In the genomic region with DNA sequence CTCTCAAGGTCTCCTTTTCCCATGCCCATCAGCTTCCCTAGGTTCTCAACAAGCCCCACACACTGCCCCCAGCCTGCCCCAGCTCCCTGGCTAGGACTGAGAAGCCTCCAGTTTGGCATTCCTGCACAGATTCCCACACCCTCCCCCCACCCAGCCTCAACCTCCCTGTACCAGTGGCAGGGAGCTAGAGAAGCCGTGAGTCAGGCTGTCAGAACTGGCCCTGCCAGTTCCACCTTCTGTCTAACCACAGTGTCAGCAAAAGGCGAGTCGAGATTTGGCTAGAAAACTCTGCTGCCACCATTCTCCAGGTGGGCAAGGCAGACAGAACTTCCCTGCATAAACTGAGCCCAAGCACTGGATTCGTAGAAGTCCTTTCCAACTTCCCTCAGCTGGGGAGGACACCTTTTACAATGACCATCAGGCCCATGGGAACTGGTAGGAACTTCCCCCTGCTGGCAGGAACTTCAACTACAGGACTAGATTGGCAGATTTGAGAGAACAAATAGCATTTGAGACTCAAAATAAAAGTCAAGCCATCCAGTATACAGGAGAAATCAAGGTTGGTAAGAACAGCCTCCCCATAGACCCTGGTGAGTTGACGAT, we compare ENCODE assay signal across 8 cellular contexts. TPM values are rescaled to one million over a fixed set of nuclear protein-coding genes. Genes with fewer than 3 reads are reported as not detected.
A peak's percentile ranks its signal among the peaks of the same experiment; 100 is the strongest.
DNase-seq lines count a peak whose midpoint lies in the region; ATAC-seq and TF ChIP-seq lines count a peak whose summit lies in the region.

No MANE protein-coding gene starts in this region.

- peak overlapping the region; percentile 60 for H2AFZ ChIP-seq in PC-3 (ENCODE audit: low read length)

- intact Hi-C loops in PC-3 (cut with micrococcal nuclease): loop anchor here (1.0 to 5.0 kb wide), 6 partner anchors 37 to 219 kb away; partner anchors contain the start of genes ASCL5 and PKP1

- no peak overlapping the region for H3K4me3 Mint-ChIP-seq in nephron progenitor cell
- H3K4me3 Mint-ChIP-seq in stimulated activated naive B cell treated with anti-CD40 and anti-IgM and Interleukin-4, amounts not matched to agents 10 μg/mL and 1 μg/mL and 100 μg/mL, for 72 hours: no peak overlapping the region

- H3K9me3 Mint-ChIP-seq in nephron progenitor cell: peaks cover 2% of the 10 kb centered on the region
- H3K9me3 Mint-ChIP-seq in stimulated activated naive B cell treated with anti-CD40 and anti-IgM and Interleukin-4, amounts not matched to agents 10 μg/mL and 1 μg/mL and 100 μg/mL, for 72 hours: no peaks in the 10 kb centered on the region

- peak; percentile 74 for ATAC-seq in PC-3
- ATAC-seq in stimulated activated naive B cell treated with anti-CD40 and anti-IgM and Interleukin-4, amounts not matched to agents 10 μg/mL and 1 μg/mL and 100 μg/mL, for 72 hours (replicated peaks): no peak
- no peak for ATAC-seq in HG02970 (IDR thresholded peaks at IDR 0.05; ENCODE audit: low FRiP score, unreplicated experiment)

- H3K4me1 ChIP-seq in PC-3 (ENCODE audit: insufficient read depth, low read length): peaks cover 22% of the 10 kb centered on the region

- no peaks in the 10 kb centered on the region for H3K79me2 ChIP-seq in PC-3 (ENCODE audit: low read length)

- H3K36me3 ChIP-seq in PC-3 (ENCODE audit: low read depth, low read length): 0 out of 2 replicates have a peak, but pooled peaks cover 4% of the 10 kb centered on the region

- peak; percentile 80 for TF ChIP-seq CTCF in AG10803 (conservative IDR thresholded peaks at IDR 0.05; ENCODE audit: low read length)
- TF ChIP-seq CTCF in GM13977 (IDR thresholded peaks at IDR 0.05; ENCODE audit: extremely low read depth, insufficient read depth, missing control alignments): peak; percentile 41
- TF ChIP-seq CTCF in PC-3 (conservative IDR thresholded peaks at IDR 0.05; ENCODE audit: low read depth, low read length): peak; percentile 99
- peak; percentile 59 for TF ChIP-seq CTCF in nephron progenitor cell (IDR thresholded peaks at IDR 0.05)

- no TSS peak for BruUV-seq in PC-3 (replicated peaks; lab: Mats Ljungman, UMichigan)

- peak; percentile 62 for DNase-seq in AG10803 (ENCODE audit: low read depth)
- DNase-seq in GM13977 (ENCODE audit: low spot score): no peak
- peak; percentile 98 for DNase-seq in PC-3
- peak; percentile 22 to 35 for DNase-seq in erythroblast (lab: John Stamatoyannopoulos, UW)
- DNase-seq in nephron progenitor cell: peak; percentile 60
- no peak for DNase-seq in activated CD8-positive, alpha-beta memory T cell treated with anti-CD3 and anti-CD28 coated beads, Interleukin-2, amount 50 U/mL, for 48 hours
- DNase-seq in stimulated activated naive B cell treated with anti-CD40 and anti-IgM and Interleukin-4, amounts not matched to agents 10 μg/mL and 1 μg/mL and 100 μg/mL, for 72 hours: no peak

- H3K4me3 ChIP-seq in AG10803 (ENCODE audit: low read length) (no peak overlapping the region), PC-3 (ENCODE audit: low read length) (peak overlapping the region; percentile 6; the same call in 1 of the 2 replicates)

- peaks cover 20% of the 10 kb centered on the region for H3K27me3 Mint-ChIP-seq in nephron progenitor cell (ENCODE audit: low read depth, poor library complexity)
- peaks cover 44 to 45% of the 10 kb centered on the region in 2 donors for H3K27me3 Mint-ChIP-seq in stimulated activated naive B cell treated with anti-CD40 and anti-IgM and Interleukin-4, amounts not matched to agents 10 μg/mL and 1 μg/mL and 100 μg/mL, for 72 hours

- no peak for TF ChIP-seq POLR2A in erythroblast (IDR thresholded peaks at IDR 0.05; ENCODE audit: low read length)

- POLR2A ChIA-PET in PC-3 (lab: Charles Lee; ENCODE audit: unreplicated experiment): interaction anchor here (0.6 to 0.8 kb wide), 4 partner anchors 35 to 48 kb away, joined by 4 to 19 read pairs (median 8); no protein-coding TSS in a partner anchor

- peak overlapping the region; percentile 58 for H3K4me2 ChIP-seq in PC-3 (ENCODE audit: low read length)

- no peaks in the 10 kb centered on the region for H3K36me3 Mint-ChIP-seq in nephron progenitor cell (ENCODE audit: low read depth)
- no peaks in the 10 kb centered on the region for H3K36me3 Mint-ChIP-seq in stimulated activated naive B cell treated with anti-CD40 and anti-IgM and Interleukin-4, amounts not matched to agents 10 μg/mL and 1 μg/mL and 100 μg/mL, for 72 hours

- no peak overlapping the region for H3K27ac Mint-ChIP-seq in nephron progenitor cell
- no peak overlapping the region for H3K27ac Mint-ChIP-seq in stimulated activated naive B cell treated with anti-CD40 and anti-IgM and Interleukin-4, amounts not matched to agents 10 μg/mL and 1 μg/mL and 100 μg/mL, for 72 hours

- H4K20me1 ChIP-seq in PC-3 (ENCODE audit: low read length): no peaks in the 10 kb centered on the region

- H3K9me2 ChIP-seq in PC-3 (replicated peaks; ENCODE audit: low read length): 0 out of 2 replicates have a peak, but pooled peaks cover 3% of the 10 kb centered on the region

- H3K9ac ChIP-seq in PC-3 (ENCODE audit: low read length): no peak overlapping the region

- H3F3A ChIP-seq in PC-3 (ENCODE audit: low read length, unreplicated experiment): no peaks in the 10 kb centered on the region

- CTCF ChIA-PET in PC-3 (lab: Charles Lee): interaction anchor here (0.5 to 3.8 kb wide), 26 partner anchors 12 to 267 kb away, joined by 3 to 14 read pairs (median 6); partner anchors contain the start of gene PKP1

- H3K9me3 ChIP-seq in PC-3 (ENCODE audit: low read length): peaks cover 10% of the 10 kb centered on the region

- in situ Hi-C loops in GM13977 (cut with MboI; ENCODE audit: low pct_unique_long_range_greater_than_20kb, low sequenced_read_pairs, unreplicated experiment): no loop called here

- H3K27me3 ChIP-seq in PC-3 (ENCODE audit: low read length): no peaks in the 10 kb centered on the region

- peaks cover 27% of the 10 kb centered on the region for H3K4me1 Mint-ChIP-seq in nephron progenitor cell
- peaks cover 0 to 2% of the 10 kb centered on the region in 2 donors for H3K4me1 Mint-ChIP-seq in stimulated activated naive B cell treated with anti-CD40 and anti-IgM and Interleukin-4, amounts not matched to agents 10 μg/mL and 1 μg/mL and 100 μg/mL, for 72 hours

- peak overlapping the region; percentile 6 for H3K27ac ChIP-seq in PC-3 (ENCODE audit: low read length)

RNA-seq across cellular contexts. Expression of gene TNNT2, which starts 31.0 kb away (rescaled TPM):
- 1.1 and 2.9 TPM in 2 replicates for total RNA-seq in PC-3 (2014; rRNA removed)

RNA-seq across cellular contexts. Expression of gene LAD1, which starts 52.7 kb away (rescaled TPM):
- 310 and 381 TPM in 2 replicates for total RNA-seq in PC-3 (2014; rRNA removed)

Comparison
In these comparisons a context has a peak if more than half of its experiments do, and no peak if none do; other contexts are left out.
1. DNase-seq: peak in AG10803 (single experiment), PC-3 (single experiment), erythroblast (2 of 2) and nephron progenitor cell (single experiment); none in GM13977 (single experiment), activated CD8-positive, alpha-beta memory T cell treated with anti-CD3 and anti-CD28 coated beads, Interleukin-2, amount 50 U/mL, for 48 hours (single experiment) and stimulated activated naive B cell treated with anti-CD40 and anti-IgM and Interleukin-4, amounts not matched to agents 10 μg/mL and 1 μg/mL and 100 μg/mL, for 72 hours (single experiment).
2. CTCF ChIP-seq: peak in every context shown above with its lines; median percentile 99 in PC-3; 80 in AG10803; 59 in nephron progenitor cell; 41 in GM13977.